18 cellular contexts compared by ENCODE assay signal in genomic region chr2:47568164-47568861, GRCh38. TPM values are rescaled to one million over a fixed set of nuclear protein-coding genes. Genes with fewer than 3 reads are reported as not detected.
DNase-seq lines count a peak whose midpoint lies in the region; ATAC-seq and TF ChIP-seq lines count a peak whose summit lies in the region.
"Had no signal": no experiment of that assay in that cellular context is flagged by ENCODE, and none has a peak within 500 bp of the region (broad histone marks: within the 10 kb centered on the region; RNA-seq: fewer than 3 reads in every experiment).

No MANE protein-coding gene starts in this region.

- H3K9me3 ChIP-seq in osteoblast (ENCODE audit: low read depth, low read length), result no peaks in the 10 kb centered on the region
- H3K9me3 ChIP-seq: esophagus muscularis mucosa, psoas muscle, uterus had no signal

- TF ChIP-seq CTCF in osteoblast (IDR thresholded peaks at IDR 0.05; ENCODE audit: extremely low read depth, low read depth, low read length), result no peak

- H3K4me3 Mint-ChIP-seq in activated CD4-positive, alpha-beta T cell treated with anti-CD3 and anti-CD28 coated beads, Interleukin-2, amount 10 ng/mL, durations not matched to agents 24 days and 14 days, result no peak overlapping the region
- H3K4me3 Mint-ChIP-seq in effector memory CD8-positive, alpha-beta T cell, result peak overlapping the region; percentile 68 to 74
- H3K4me3 Mint-ChIP-seq: activated naive CD4-positive, alpha-beta T cell treated with anti-CD3 and anti-CD28 coated beads for 36 hours had no signal

- peaks cover 57% of the 10 kb centered on the region for H3K27me3 Mint-ChIP-seq in activated CD4-positive, alpha-beta T cell treated with anti-CD3 and anti-CD28 coated beads, Interleukin-2, amount 10 ng/mL, durations not matched to agents 24 days and 14 days
- H3K27me3 Mint-ChIP-seq in effector memory CD8-positive, alpha-beta T cell, result peaks cover 51 to 79% of the 10 kb centered on the region in 2 donors

- H3K36me3 Mint-ChIP-seq in activated CD4-positive, alpha-beta T cell treated with anti-CD3 and anti-CD28 coated beads, Interleukin-2, amount 10 ng/mL, durations not matched to agents 24 days and 14 days (ENCODE audit: low read depth), result no peaks in the 10 kb centered on the region
- no peaks in the 10 kb centered on the region for H3K36me3 Mint-ChIP-seq in effector memory CD8-positive, alpha-beta T cell (ENCODE audit: insufficient read depth)
- H3K36me3 Mint-ChIP-seq: IgD-negative memory B cell had no signal

- H4K20me1 ChIP-seq in osteoblast (ENCODE audit: insufficient read depth, low read length), result no peaks in the 10 kb centered on the region

- no peak overlapping the region for H2AFZ ChIP-seq in osteoblast (ENCODE audit: low read length)

- DNase-seq in activated CD4-positive, alpha-beta T cell treated with anti-CD3 and anti-CD28 coated beads, Interleukin-2, amount 10 ng/mL, durations not matched to agents 24 days and 14 days, result no peak
- no peak for DNase-seq in activated CD4-positive, alpha-beta T cell treated with anti-CD3 and anti-CD28 coated beads for 4 hours
- DNase-seq in NCI-H510A treated with DMSO at 0.1 percent for 48 hours (lab: John Stamatoyannopoulos, UW), result peak; percentile 43
- no peak for DNase-seq in effector memory CD8-positive, alpha-beta T cell
- peak; percentile 28 for DNase-seq in superior temporal gyrus (ENCODE audit: extremely low spot score)
- no peak for DNase-seq in osteoblast (ENCODE audit: insufficient read length, low spot score, missing footprints)
- DNase-seq: activated CD8-positive, alpha-beta T cell treated with anti-CD3 and anti-CD28 coated beads, Interleukin-2, amount 10 ng/mL, durations not matched to agents 7 days and 5 days; activated naive CD4-positive, alpha-beta T cell treated with anti-CD3 and anti-CD28 coated beads for 36 hours; mesenchymal stem cell; NCI-H1436; psoas muscle; stimulated activated CD8-positive, alpha-beta memory T cell treated with anti-CD3 and anti-CD28 coated beads, Interleukin-4, amount 100 ng/mL, for 48 hours; uterus had no signal

- no peaks in the 10 kb centered on the region for H3K36me3 ChIP-seq in osteoblast (ENCODE audit: insufficient read depth, low read length)
- H3K36me3 ChIP-seq: esophagus muscularis mucosa, uterus had no signal

- no peak overlapping the region for H3K27ac ChIP-seq in osteoblast (ENCODE audit: low read depth, low read length)
- H3K27ac ChIP-seq: esophagus muscularis mucosa, psoas muscle, uterus had no signal

- H3K4me3 ChIP-seq in osteoblast (ENCODE audit: insufficient read depth, low read length), result no peak overlapping the region
- H3K4me3 ChIP-seq: esophagus muscularis mucosa, psoas muscle, uterus had no signal

- no peak overlapping the region for H3K4me2 ChIP-seq in osteoblast (ENCODE audit: insufficient read depth, low read length)

- H3K27ac Mint-ChIP-seq in activated CD4-positive, alpha-beta T cell treated with anti-CD3 and anti-CD28 coated beads, Interleukin-2, amount 10 ng/mL, durations not matched to agents 24 days and 14 days, result peak overlapping the region; percentile 10
- H3K27ac Mint-ChIP-seq in effector memory CD8-positive, alpha-beta T cell, result no peak overlapping the region
- H3K27ac Mint-ChIP-seq: activated CD8-positive, alpha-beta T cell treated with anti-CD3 and anti-CD28 coated beads, Interleukin-2, amount 10 ng/mL, durations not matched to agents 7 days and 5 days; activated naive CD4-positive, alpha-beta T cell treated with anti-CD3 and anti-CD28 coated beads for 36 hours; IgD-negative memory B cell had no signal

- peaks cover 9% of the 10 kb centered on the region for H3K4me1 Mint-ChIP-seq in activated CD4-positive, alpha-beta T cell treated with anti-CD3 and anti-CD28 coated beads, Interleukin-2, amount 10 ng/mL, durations not matched to agents 24 days and 14 days
- peaks cover 4 to 10% of the 10 kb centered on the region in 2 donors for H3K4me1 Mint-ChIP-seq in effector memory CD8-positive, alpha-beta T cell (ENCODE audit: low read depth in 2 of 2)

- H3K9me3 Mint-ChIP-seq in activated CD4-positive, alpha-beta T cell treated with anti-CD3 and anti-CD28 coated beads, Interleukin-2, amount 10 ng/mL, durations not matched to agents 24 days and 14 days, result no peaks in the 10 kb centered on the region
- no peaks in the 10 kb centered on the region for H3K9me3 Mint-ChIP-seq in effector memory CD8-positive, alpha-beta T cell
- H3K9me3 Mint-ChIP-seq: activated naive CD4-positive, alpha-beta T cell treated with anti-CD3 and anti-CD28 coated beads for 36 hours had no signal

- intact Hi-C loops in activated CD4-positive, alpha-beta T cell treated with anti-CD3 and anti-CD28 coated beads, Interleukin-2, amount 10 ng/mL, durations not matched to agents 24 days and 14 days (cut with micrococcal nuclease), result no loop called here

- no peaks in the 10 kb centered on the region for H3K79me2 ChIP-seq in osteoblast (ENCODE audit: insufficient read depth, low read length)

- H3K27me3 ChIP-seq in osteoblast (ENCODE audit: insufficient read depth, low read length), result peaks cover 74% of the 10 kb centered on the region

- ATAC-seq in effector memory CD8-positive, alpha-beta T cell (replicated peaks), result no peak
- ATAC-seq in HG03196 (IDR thresholded peaks at IDR 0.05; ENCODE audit: unreplicated experiment), result no peak
- ATAC-seq in HG02885 (IDR thresholded peaks at IDR 0.05; ENCODE audit: poor library complexity, unreplicated experiment), result no peak
- ATAC-seq: activated CD8-positive, alpha-beta T cell treated with anti-CD3 and anti-CD28 coated beads, Interleukin-2, amount 10 ng/mL, durations not matched to agents 7 days and 5 days; Panc1; psoas muscle had no signal

- H3K4me1 ChIP-seq in osteoblast (ENCODE audit: insufficient read depth, low read length), result no peaks in the 10 kb centered on the region

RNA-seq across cellular contexts. Expression of gene KCNK12, which starts 2.5 kb away (rescaled TPM):
- 0.26 and 0.36 TPM in 2 replicates for total RNA-seq in activated CD4-positive, alpha-beta T cell treated with anti-CD3 and anti-CD28 coated beads, Interleukin-2, amount 10 ng/mL, durations not matched to agents 24 days and 14 days
- total RNA-seq in osteoblast, result not detected in 2 replicates
- total RNA-seq: psoas muscle had no signal

Comparison
In these comparisons a context has a peak if more than half of its experiments do, and no peak if none do; other contexts are left out.
1. DNase-seq: peak in NCI-H510A treated with DMSO at 0.1 percent for 48 hours (single experiment) and superior temporal gyrus (single experiment); none in activated CD4-positive, alpha-beta T cell treated with anti-CD3 and anti-CD28 coated beads, Interleukin-2, amount 10 ng/mL, durations not matched to agents 24 days and 14 days (single experiment), activated CD4-positive, alpha-beta T cell treated with anti-CD3 and anti-CD28 coated beads for 4 hours (0 of 2), effector memory CD8-positive, alpha-beta T cell (0 of 3) and osteoblast (single experiment).